In genomic region chr2:179995735-179996134, GRCh38 we compare ENCODE assay signal across 17 cellular contexts. TPM values are rescaled to one million over a fixed set of nuclear protein-coding genes. Genes with fewer than 3 reads are reported as not detected.
DNase-seq lines count a peak whose midpoint lies in the region; ATAC-seq and TF ChIP-seq lines count a peak whose summit lies in the region.
"Had no signal": no experiment of that assay in that cellular context is flagged by ENCODE, and none has a peak within 500 bp of the region (broad histone marks: within the 10 kb centered on the region; RNA-seq: fewer than 3 reads in every experiment).

No MANE protein-coding gene starts in this region.

- intact Hi-C loops in thyroid gland (cut with DNase I) = no loop called here

- peak in 1 of 2 donors; percentile 10 for DNase-seq in activated T-cell treated with anti-CD3 and anti-CD28 coated beads, Interleukin-2, amount 50 U/mL, for 72 hours
- no peak for DNase-seq in activated T-cell treated with anti-CD3 and anti-CD28 coated beads, Interleukin-2, amount 50 U/mL, for 48 hours
- peak; percentile 9 for DNase-seq in stimulated activated naive CD8-positive, alpha-beta T cell treated with anti-CD3 and anti-CD28 coated beads, Interleukin-15, Interleukin-2, amounts not matched to agents 100 U/mL and 50 U/mL, for 24 hours
- DNase-seq in foreskin melanocyte = no peak
- no peak for DNase-seq in thyroid gland
- DNase-seq: ACHN; activated T-cell treated with anti-CD3 and anti-CD28 coated beads, Interleukin-2, amount 50 U/mL, for 1 hour; body of pancreas; effector CD4-positive, alpha-beta T cell; NCI-H2171 treated with DMSO at 0.1 percent for 48 hours; stimulated activated CD8-positive, alpha-beta memory T cell treated with anti-CD3 and anti-CD28 coated beads, Interleukin-4, amount 100 ng/mL, for 48 hours; upper lobe of right lung had no signal

- H3K4me3 ChIP-seq in thyroid gland (replicated peaks in 1 of 3) = no peak overlapping the region
- H3K4me3 ChIP-seq: body of pancreas, SK-N-MC, upper lobe of right lung had no signal

- no peaks in the 10 kb centered on the region for H3K9me3 ChIP-seq in thyroid gland
- H3K9me3 ChIP-seq: body of pancreas, upper lobe of right lung had no signal

- H3K36me3 ChIP-seq in thyroid gland = no peaks in the 10 kb centered on the region

- no peak overlapping the region for H3K27ac ChIP-seq in thyroid gland
- H3K27ac ChIP-seq: body of pancreas, SK-N-MC, upper lobe of right lung, VCaP had no signal

- H3K4me1 ChIP-seq in thyroid gland = peaks cover 0 to 4% of the 10 kb centered on the region in 2 donors
- H3K4me1 ChIP-seq: upper lobe of right lung had no signal

- H3K4me3 Mint-ChIP-seq in activated T-cell treated with anti-CD3 and anti-CD28 coated beads, Interleukin-2, amount 50 U/mL, for 72 hours = peak overlapping the region in 1 of 2 donors; percentile 35

- TF ChIP-seq CTCF in thyroid gland (IDR thresholded peaks at IDR 0.05) = no peak

- peak overlapping the region; percentile 85 for H3K27ac Mint-ChIP-seq in activated T-cell treated with anti-CD3 and anti-CD28 coated beads, Interleukin-2, amount 50 U/mL, for 72 hours

- peaks cover 4 to 14% of the 10 kb centered on the region in 2 donors for H3K36me3 Mint-ChIP-seq in activated T-cell treated with anti-CD3 and anti-CD28 coated beads, Interleukin-2, amount 50 U/mL, for 72 hours (ENCODE audit: insufficient read depth in 2 of 2)

- no peaks in the 10 kb centered on the region for H3K9me3 Mint-ChIP-seq in activated T-cell treated with anti-CD3 and anti-CD28 coated beads, Interleukin-2, amount 50 U/mL, for 72 hours

- 85 to 100% methylated on average over 1 of the region's 1 CpG for WGBS in thyroid gland, 2 donors

- peaks cover 53% of the 10 kb centered on the region for H3K4me1 Mint-ChIP-seq in activated T-cell treated with anti-CD3 and anti-CD28 coated beads, Interleukin-2, amount 50 U/mL, for 72 hours (ENCODE audit: low read depth)

- peak; percentile 79 for ATAC-seq in activated T-cell treated with anti-CD3 and anti-CD28 coated beads, Interleukin-2, amount 50 U/mL, for 72 hours (replicated peaks in 1 of 2)
- ATAC-seq in GM21786 (IDR thresholded peaks at IDR 0.05; ENCODE audit: unreplicated experiment) (peak; percentile 57), HG03460 (IDR thresholded peaks at IDR 0.05; ENCODE audit: unreplicated experiment) (peak; percentile 59), HG03571 (IDR thresholded peaks at IDR 0.05; ENCODE audit: unreplicated experiment) (no peak)
- peak; percentile 91 for ATAC-seq in stimulated activated naive CD8-positive, alpha-beta T cell treated with anti-CD3 and anti-CD28 coated beads, Interleukin-15, Interleukin-2, amounts not matched to agents 100 U/mL and 50 U/mL, for 24 hours
- ATAC-seq: body of pancreas, upper lobe of right lung had no signal

- H3K27me3 Mint-ChIP-seq in activated T-cell treated with anti-CD3 and anti-CD28 coated beads, Interleukin-2, amount 50 U/mL, for 72 hours (ENCODE audit: low read depth) = no peaks in the 10 kb centered on the region

- no peak for TF ChIP-seq POLR2A in thyroid gland (IDR thresholded peaks at IDR 0.05)

- no peaks in the 10 kb centered on the region for H3K27me3 ChIP-seq in thyroid gland
- H3K27me3 ChIP-seq: body of pancreas, upper lobe of right lung had no signal

RNA-seq across cellular contexts. Expression of gene CWC22, which starts 11.4 kb away (rescaled TPM):
- 10 to 100 TPM; 28.0 to 33.4 TPM for total RNA-seq in activated T-cell treated with anti-CD3 and anti-CD28 coated beads, Interleukin-2, amount 50 U/mL, for 72 hours
- total RNA-seq in thyroid gland = 10 to 100 TPM; 22.0 to 31.7 (median 26.8) TPM
